1 cellular context compared by ENCODE assay signal in the genomic region with DNA sequence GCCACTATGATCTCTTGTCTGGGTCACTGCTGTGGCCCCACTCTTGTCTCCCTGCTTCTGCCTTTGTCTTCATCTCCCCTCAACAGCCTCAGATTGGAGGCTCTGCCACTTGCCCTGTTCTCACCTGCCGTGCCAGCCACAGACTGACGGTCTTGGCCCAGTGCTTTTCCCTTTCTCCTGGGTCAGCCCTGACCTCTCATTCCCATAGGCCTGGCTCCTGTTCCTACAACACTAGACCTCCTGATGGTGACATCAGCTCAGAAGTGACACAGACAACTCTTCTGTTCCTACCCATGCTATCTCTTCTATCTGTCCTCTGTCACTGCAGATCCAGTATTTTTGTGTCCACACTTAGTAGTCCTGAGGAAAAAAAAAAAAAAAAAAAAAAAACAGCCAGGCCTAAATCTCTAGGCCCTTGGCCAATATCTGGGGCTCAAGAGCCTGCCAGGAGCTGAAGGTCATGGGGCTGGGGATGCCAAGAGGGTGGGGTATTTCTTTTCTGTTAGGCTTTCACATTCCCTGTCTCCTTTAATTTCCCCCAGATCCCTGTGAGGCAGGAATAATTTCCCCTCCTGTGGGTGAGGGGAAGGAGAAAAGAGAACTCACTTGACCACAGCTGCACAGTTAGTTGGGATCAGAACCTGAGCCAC.
TF ChIP-seq lines count a peak whose summit lies in the region.

No MANE protein-coding gene starts in this region.

TF ChIP-seq in SK-N-SH treated with all-trans-retinoic acid at 6 μM for 48 hours, 23 proteins besides CTCF, POLR2A, EP300 and RAD21 (continued from another document):
- TF ChIP-seq, protein P1, sequence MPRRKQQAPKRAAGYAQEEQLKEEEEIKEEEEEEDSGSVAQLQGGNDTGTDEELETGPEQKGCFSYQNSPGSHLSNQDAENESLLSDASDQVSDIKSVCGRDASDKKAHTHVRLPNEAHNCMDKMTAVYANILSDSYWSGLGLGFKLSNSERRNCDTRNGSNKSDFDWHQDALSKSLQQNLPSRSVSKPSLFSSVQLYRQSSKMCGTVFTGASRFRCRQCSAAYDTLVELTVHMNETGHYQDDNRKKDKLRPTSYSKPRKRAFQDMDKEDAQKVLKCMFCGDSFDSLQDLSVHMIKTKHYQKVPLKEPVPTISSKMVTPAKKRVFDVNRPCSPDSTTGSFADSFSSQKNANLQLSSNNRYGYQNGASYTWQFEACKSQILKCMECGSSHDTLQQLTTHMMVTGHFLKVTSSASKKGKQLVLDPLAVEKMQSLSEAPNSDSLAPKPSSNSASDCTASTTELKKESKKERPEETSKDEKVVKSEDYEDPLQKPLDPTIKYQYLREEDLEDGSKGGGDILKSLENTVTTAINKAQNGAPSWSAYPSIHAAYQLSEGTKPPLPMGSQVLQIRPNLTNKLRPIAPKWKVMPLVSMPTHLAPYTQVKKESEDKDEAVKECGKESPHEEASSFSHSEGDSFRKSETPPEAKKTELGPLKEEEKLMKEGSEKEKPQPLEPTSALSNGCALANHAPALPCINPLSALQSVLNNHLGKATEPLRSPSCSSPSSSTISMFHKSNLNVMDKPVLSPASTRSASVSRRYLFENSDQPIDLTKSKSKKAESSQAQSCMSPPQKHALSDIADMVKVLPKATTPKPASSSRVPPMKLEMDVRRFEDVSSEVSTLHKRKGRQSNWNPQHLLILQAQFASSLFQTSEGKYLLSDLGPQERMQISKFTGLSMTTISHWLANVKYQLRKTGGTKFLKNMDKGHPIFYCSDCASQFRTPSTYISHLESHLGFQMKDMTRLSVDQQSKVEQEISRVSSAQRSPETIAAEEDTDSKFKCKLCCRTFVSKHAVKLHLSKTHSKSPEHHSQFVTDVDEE (CRISPR knock-in tag; IDR thresholded peaks at IDR 0.05) = no peak
- no peak for TF ChIP-seq CSDC2 (CRISPR knock-in tag; IDR thresholded peaks at IDR 0.05)
- TF ChIP-seq GLIS3 (CRISPR knock-in tag; IDR thresholded peaks at IDR 0.05) = no peak
- TF ChIP-seq, protein P2, sequence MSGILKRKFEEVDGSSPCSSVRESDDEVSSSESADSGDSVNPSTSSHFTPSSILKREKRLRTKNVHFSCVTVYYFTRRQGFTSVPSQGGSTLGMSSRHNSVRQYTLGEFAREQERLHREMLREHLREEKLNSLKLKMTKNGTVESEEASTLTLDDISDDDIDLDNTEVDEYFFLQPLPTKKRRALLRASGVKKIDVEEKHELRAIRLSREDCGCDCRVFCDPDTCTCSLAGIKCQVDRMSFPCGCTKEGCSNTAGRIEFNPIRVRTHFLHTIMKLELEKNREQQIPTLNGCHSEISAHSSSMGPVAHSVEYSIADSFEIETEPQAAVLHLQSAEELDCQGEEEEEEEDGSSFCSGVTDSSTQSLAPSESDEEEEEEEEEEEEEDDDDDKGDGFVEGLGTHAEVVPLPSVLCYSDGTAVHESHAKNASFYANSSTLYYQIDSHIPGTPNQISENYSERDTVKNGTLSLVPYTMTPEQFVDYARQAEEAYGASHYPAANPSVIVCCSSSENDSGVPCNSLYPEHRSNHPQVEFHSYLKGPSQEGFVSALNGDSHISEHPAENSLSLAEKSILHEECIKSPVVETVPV (CRISPR knock-in tag; IDR thresholded peaks at IDR 0.05) = no peak
- no peak for TF ChIP-seq BACH2 (CRISPR knock-in tag; IDR thresholded peaks at IDR 0.05; ENCODE audit: borderline replicate concordance)
- no peak for TF ChIP-seq ZFP30 (CRISPR knock-in tag; IDR thresholded peaks at IDR 0.05)
- no peak for TF ChIP-seq ZFP3 (CRISPR knock-in tag; IDR thresholded peaks at IDR 0.05)
- no peak for TF ChIP-seq ZC3H10 (CRISPR knock-in tag; IDR thresholded peaks at IDR 0.05)
- TF ChIP-seq PPARA (CRISPR knock-in tag; IDR thresholded peaks at IDR 0.05; ENCODE audit: borderline replicate concordance) = no peak
- TF ChIP-seq RARB (CRISPR knock-in tag; IDR thresholded peaks at IDR 0.05) = no peak
- TF ChIP-seq ARNTL (CRISPR knock-in tag; IDR thresholded peaks at IDR 0.05; ENCODE audit: borderline replicate concordance, low read depth) = no peak
- no peak for TF ChIP-seq ISL1 (CRISPR knock-in tag; IDR thresholded peaks at IDR 0.05)
- no peak for TF ChIP-seq ESRRG (CRISPR knock-in tag; IDR thresholded peaks at IDR 0.05)
- TF ChIP-seq TOX (CRISPR knock-in tag; IDR thresholded peaks at IDR 0.05; ENCODE audit: borderline replicate concordance) = no peak
- no peak for TF ChIP-seq ZNF70 (CRISPR knock-in tag; IDR thresholded peaks at IDR 0.05)
